In genomic region chr7:42283553-42283952, GRCh38 we compare ENCODE assay signal across 26 cellular contexts. TPM values are rescaled to one million over a fixed set of nuclear protein-coding genes. Genes with fewer than 3 reads are reported as not detected.
DNase-seq lines count a peak whose midpoint lies in the region; TF ChIP-seq lines count a peak whose summit lies in the region.
"Had no signal": no experiment of that assay in that cellular context is flagged by ENCODE, and none has a peak within 500 bp of the region (broad histone marks: within the 10 kb centered on the region; RNA-seq: fewer than 3 reads in every experiment).

No MANE protein-coding gene starts in this region.

- no peak overlapping the region for H3K9ac ChIP-seq in mesenchymal stem cell (ENCODE audit: low read length)

- H3K18ac ChIP-seq in mesenchymal stem cell (ENCODE audit: low read depth in 1 of 2, low read length in 2 of 2) = no peak overlapping the region

- no peak overlapping the region for H3K4ac ChIP-seq in mesenchymal stem cell (ENCODE audit: low read depth in 1 of 2, low read length in 2 of 2)

- H3K23ac ChIP-seq in mesenchymal stem cell (ENCODE audit: low read length in 2 of 2) = peak overlapping the region in 1 of 2 experiments; percentile 59

- no peak overlapping the region for H2BK12ac ChIP-seq in mesenchymal stem cell (ENCODE audit: low read length in 2 of 2)

- no peak overlapping the region for H3K27ac ChIP-seq in mesenchymal stem cell (ENCODE audit: low read length, poor library complexity, severe bottlenecking)
- H3K27ac ChIP-seq: gastroesophageal sphincter, lower lobe of right lung, neutrophil, spleen, tibial nerve had no signal

- peaks cover 0 to 15% of the 10 kb centered on the region in 2 experiments for H3K27me3 ChIP-seq in mesenchymal stem cell (ENCODE audit: control insufficient read depth in 1 of 2, insufficient read depth in 1 of 2, low read length in 2 of 2)
- H3K27me3 ChIP-seq: BE2C, gastroesophageal sphincter, neutrophil, spleen, tibial nerve had no signal

- H2BK15ac ChIP-seq in mesenchymal stem cell (ENCODE audit: low read depth, poor library complexity, severe bottlenecking) = no peak overlapping the region

- H3K36me3 ChIP-seq in mesenchymal stem cell (ENCODE audit: control insufficient read depth in 1 of 2, insufficient read depth in 2 of 2, low read depth in 1 of 2, low read length in 2 of 2) = no peaks in the 10 kb centered on the region
- H3K36me3 ChIP-seq: BE2C, gastroesophageal sphincter, lower lobe of right lung, neutrophil, spleen, tibial nerve had no signal

- no peak for TF ChIP-seq CTCF in AG10803 (conservative IDR thresholded peaks at IDR 0.05; ENCODE audit: low read length)
- no peak for TF ChIP-seq CTCF in cardiac fibroblast (IDR thresholded peaks at IDR 0.05; ENCODE audit: low read depth, low read length)

- H3K9me3 ChIP-seq in mesenchymal stem cell (ENCODE audit: control insufficient read depth, low read length) = no peaks in the 10 kb centered on the region
- H3K9me3 ChIP-seq: BE2C, gastroesophageal sphincter, lower lobe of right lung, neutrophil, spleen, tibial nerve had no signal

- H4K91ac ChIP-seq in mesenchymal stem cell (ENCODE audit: low read length) = no peak overlapping the region

- H2BK120ac ChIP-seq in mesenchymal stem cell (ENCODE audit: low read depth, low read length) = no peak overlapping the region

- no peak overlapping the region for H2BK5ac ChIP-seq in mesenchymal stem cell (ENCODE audit: low read depth, low read length, poor library complexity, severe bottlenecking)

- H3K4me2 ChIP-seq in mesenchymal stem cell (ENCODE audit: low read length, poor library complexity, severe bottlenecking) = no peak overlapping the region
- H3K4me2 ChIP-seq: GM23338 had no signal

- no peak overlapping the region for H4K8ac ChIP-seq in mesenchymal stem cell (ENCODE audit: low read length)

- WGBS in mesenchymal stem cell = 82% methylated on average over 2 of the region's 2 CpGs

- no peaks in the 10 kb centered on the region for H3K4me1 ChIP-seq in mesenchymal stem cell (ENCODE audit: control insufficient read depth, insufficient read depth, low read depth, low read length)
- H3K4me1 ChIP-seq: BE2C, lower lobe of right lung, spleen had no signal

- H3K79me1 ChIP-seq in mesenchymal stem cell (replicated peaks; ENCODE audit: low read length, poor library complexity, severe bottlenecking) = no peaks in the 10 kb centered on the region

- peak; percentile 26 for DNase-seq in AG10803 (ENCODE audit: low read depth)
- peak; percentile 7 for DNase-seq in LHCN-M2 (ENCODE audit: low read depth)
- peak; percentile 39 to 47 for DNase-seq in cardiac fibroblast (ENCODE audit: low read depth in 2 of 2)
- DNase-seq in middle frontal gyrus (ENCODE audit: extremely low spot score, low spot score) = peak; percentile 13
- DNase-seq in activated CD4-positive, alpha-beta T cell treated with anti-CD3 and anti-CD28 coated beads for 4 hours = no peak
- no peak for DNase-seq in SHP77 (lab: John Stamatoyannopoulos, UW)
- DNase-seq in central memory CD4-positive, alpha-beta T cell = no peak
- no peak for DNase-seq in mesenchymal stem cell
- DNase-seq: activated CD8-positive, alpha-beta T cell treated with anti-CD3 and anti-CD28 coated beads for 36 hours; activated naive CD4-positive, alpha-beta T cell; BE2C; dermis blood vessel endothelial cell; DMS79 treated with DMSO at 0.1 percent for 48 hours; hypothalamus; islet precursor cell; lower lobe of right lung; NCI-H1417 treated with DMSO at 0.1 percent for 48 hours; NCI-H526; spleen; stimulated activated CD4-positive, alpha-beta T cell treated with anti-CD3 and anti-CD28 coated beads, Interleukin-4, amount 100 ng/mL, for 1 hour; stimulated activated naive CD8-positive, alpha-beta T cell treated with anti-CD3 and anti-CD28 coated beads, Interleukin-15, Interleukin-2, amounts not matched to agents 100 U/mL and 50 U/mL, for 24 hours had no signal

- no peak overlapping the region for H2AK5ac ChIP-seq in mesenchymal stem cell (ENCODE audit: low read length, severe bottlenecking)

- H3K4me3 ChIP-seq in AG10803 (ENCODE audit: low read length) = no peak overlapping the region
- no peak overlapping the region for H3K4me3 ChIP-seq in cardiac fibroblast (replicated peaks in 1 of 2; ENCODE audit: low read depth in 2 of 2, low read length in 2 of 2)
- no peak overlapping the region for H3K4me3 ChIP-seq in mesenchymal stem cell (ENCODE audit: insufficient read depth in 1 of 2, low read depth in 1 of 2, low read length in 2 of 2)
- H3K4me3 ChIP-seq: gastroesophageal sphincter, GM23338, lower lobe of right lung, spleen, tibial nerve had no signal

- no peak overlapping the region for H2AFZ ChIP-seq in mesenchymal stem cell (ENCODE audit: low read depth, low read length)
- H2AFZ ChIP-seq: GM23338 had no signal

- H3K14ac ChIP-seq in mesenchymal stem cell (ENCODE audit: low read length in 2 of 2) = no peak overlapping the region

RNA-seq across cellular contexts. Expression of gene GLI3, which starts 46.5 kb away (rescaled TPM):
- total RNA-seq in LHCN-M2 (2014; rRNA removed) = 2.6 and 4.4 TPM in 2 replicates
- polyA plus RNA-seq in LHCN-M2 (2012) = 3.4 TPM
- polyA plus RNA-seq in mesenchymal stem cell (2013, experiment 1 of 2) = 10.2 TPM
- polyA plus RNA-seq in mesenchymal stem cell (2013, experiment 2 of 2) = 10.0 TPM
- total RNA-seq: activated CD8-positive, alpha-beta T cell treated with anti-CD3 and anti-CD28 coated beads for 36 hours; HepG2 had no signal
- polyA plus RNA-seq: HepG2 had no signal

Comparison
In these comparisons a context has a peak if more than half of its experiments do, and no peak if none do; other contexts are left out.
1. DNase-seq: peak in AG10803 (single experiment), LHCN-M2 (single experiment), cardiac fibroblast (2 of 2) and middle frontal gyrus (single experiment); none in activated CD4-positive, alpha-beta T cell treated with anti-CD3 and anti-CD28 coated beads for 4 hours (0 of 2), SHP77 (0 of 2), central memory CD4-positive, alpha-beta T cell (single experiment) and mesenchymal stem cell (single experiment).